1 cellular context compared by ENCODE assay signal in the genomic region with DNA sequence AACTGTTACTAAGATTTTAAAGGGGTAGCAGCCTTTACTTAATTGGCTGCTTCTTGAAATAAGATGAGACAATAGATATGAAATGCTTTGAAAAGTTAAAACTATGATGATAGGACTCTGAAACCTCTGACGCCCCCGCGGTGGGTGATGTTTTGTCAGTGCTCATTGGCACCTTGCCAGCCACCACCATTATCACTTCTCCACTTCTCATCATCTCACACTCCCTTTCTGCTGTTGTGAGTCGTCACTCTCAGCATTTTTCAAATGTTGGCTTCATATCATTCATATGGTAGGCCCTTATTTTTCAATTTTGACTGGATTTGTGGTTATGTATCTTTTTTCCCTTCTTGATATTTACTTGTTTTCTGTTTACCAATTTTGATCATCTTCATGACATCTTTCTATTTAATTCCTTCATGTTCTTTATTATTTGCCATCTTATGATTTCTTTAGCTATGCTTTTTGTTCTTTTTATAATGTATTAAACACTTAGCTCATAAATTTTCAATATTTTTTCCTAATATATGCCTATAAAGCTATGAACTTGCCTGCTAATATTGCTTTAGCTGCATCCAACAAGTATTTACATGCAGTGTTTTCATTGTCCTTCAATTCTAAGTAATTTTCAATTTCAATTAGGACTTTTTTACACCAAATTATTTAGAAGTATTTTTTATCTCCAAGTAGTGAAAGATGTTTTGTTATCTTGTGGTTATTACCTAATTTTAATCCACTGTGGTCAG.
TF ChIP-seq lines count a peak whose summit lies in the region.

No MANE protein-coding gene starts in this region.

TF ChIP-seq in K562, 482 proteins besides CTCF, POLR2A, EP300 and RAD21 (continued from another document):
- TF ChIP-seq CC2D1A (IDR thresholded peaks at IDR 0.05) = 0 out of 2 replicates have a peak, but pooled peaks have one; percentile 20
- no peak for TF ChIP-seq ZNF232 (CRISPR knock-in tag; IDR thresholded peaks at IDR 0.05)
- TF ChIP-seq ZBTB17 (CRISPR knock-in tag; IDR thresholded peaks at IDR 0.05) = no peak
- no peak for TF ChIP-seq ETS2 (tag; IDR thresholded peaks at IDR 0.05; ENCODE audit: borderline replicate concordance, poor library complexity, severe bottlenecking)
- no peak for TF ChIP-seq BRF1 (IDR thresholded peaks at IDR 0.05; ENCODE audit: borderline replicate concordance, extremely low read depth, insufficient read length)
- TF ChIP-seq ESRRA (IDR thresholded peaks at IDR 0.05; ENCODE audit: borderline replicate concordance, low read depth) = no peak
- TF ChIP-seq ZNF124 (CRISPR knock-in tag; IDR thresholded peaks at IDR 0.05) = no peak
- no peak for TF ChIP-seq HDAC3 (IDR thresholded peaks at IDR 0.05; ENCODE audit: borderline replicate concordance, partially characterized antibody)
- no peak for TF ChIP-seq PURB (CRISPR knock-in tag; IDR thresholded peaks at IDR 0.05; ENCODE audit: low read depth)
- TF ChIP-seq SMARCA4 (IDR thresholded peaks at IDR 0.05) = no peak
- no peak for TF ChIP-seq TCF7 (IDR thresholded peaks at IDR 0.05; ENCODE audit: borderline replicate concordance)
- peak; percentile 12; the same call in 1 of the 2 replicates for TF ChIP-seq VEZF1 (CRISPR knock-in tag; IDR thresholded peaks at IDR 0.05)
- peak; percentile 100 for TF ChIP-seq NFIC (IDR thresholded peaks at IDR 0.05)
- TF ChIP-seq ATF1 (CRISPR knock-in tag; IDR thresholded peaks at IDR 0.05) = no peak
- 0 out of 2 replicates have a peak, but pooled peaks have one; percentile 11 for TF ChIP-seq ATF1 (tag; IDR thresholded peaks at IDR 0.05)
- TF ChIP-seq ZBTB1 (CRISPR knock-in tag; IDR thresholded peaks at IDR 0.05; ENCODE audit: borderline replicate concordance, low read depth) = no peak
- no peak for TF ChIP-seq GMEB1 (CRISPR knock-in tag; IDR thresholded peaks at IDR 0.05)
- no peak for TF ChIP-seq RNF219 (CRISPR knock-in tag; IDR thresholded peaks at IDR 0.05)
- TF ChIP-seq NCOA2 (IDR thresholded peaks at IDR 0.05; ENCODE audit: partially characterized antibody in 2 of 2) = no peak
- TF ChIP-seq NFIX (CRISPR knock-in tag; IDR thresholded peaks at IDR 0.05; ENCODE audit: low read depth) = peak; percentile 91
- TF ChIP-seq SPI1 (IDR thresholded peaks at IDR 0.05; ENCODE audit: borderline replicate concordance, low read depth, low read length) = no peak
- no peak for TF ChIP-seq THAP7 (CRISPR knock-in tag; IDR thresholded peaks at IDR 0.05)
- peak; percentile 34; the same call in 1 of the 2 replicates for TF ChIP-seq DPF2 (IDR thresholded peaks at IDR 0.05)
- TF ChIP-seq TRIM24 (IDR thresholded peaks at IDR 0.05) = peak in 1 of 2 experiments; percentile 29; a peak in 1 of 4 replicates
- no peak for TF ChIP-seq RBM14 (IDR thresholded peaks at IDR 0.05; ENCODE audit: borderline replicate concordance, insufficient read depth, low read depth, low read length)
- TF ChIP-seq SMAD3 (CRISPR knock-in tag; conservative IDR thresholded peaks at IDR 0.05) = no peak
- TF ChIP-seq LCOR (CRISPR knock-in tag; IDR thresholded peaks at IDR 0.05) = no peak
- TF ChIP-seq, protein P1, sequence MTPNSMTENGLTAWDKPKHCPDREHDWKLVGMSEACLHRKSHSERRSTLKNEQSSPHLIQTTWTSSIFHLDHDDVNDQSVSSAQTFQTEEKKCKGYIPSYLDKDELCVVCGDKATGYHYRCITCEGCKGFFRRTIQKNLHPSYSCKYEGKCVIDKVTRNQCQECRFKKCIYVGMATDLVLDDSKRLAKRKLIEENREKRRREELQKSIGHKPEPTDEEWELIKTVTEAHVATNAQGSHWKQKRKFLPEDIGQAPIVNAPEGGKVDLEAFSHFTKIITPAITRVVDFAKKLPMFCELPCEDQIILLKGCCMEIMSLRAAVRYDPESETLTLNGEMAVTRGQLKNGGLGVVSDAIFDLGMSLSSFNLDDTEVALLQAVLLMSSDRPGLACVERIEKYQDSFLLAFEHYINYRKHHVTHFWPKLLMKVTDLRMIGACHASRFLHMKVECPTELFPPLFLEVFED (CRISPR knock-in tag; conservative IDR thresholded peaks at IDR 0.05) = no peak
- TF ChIP-seq, protein P2, sequence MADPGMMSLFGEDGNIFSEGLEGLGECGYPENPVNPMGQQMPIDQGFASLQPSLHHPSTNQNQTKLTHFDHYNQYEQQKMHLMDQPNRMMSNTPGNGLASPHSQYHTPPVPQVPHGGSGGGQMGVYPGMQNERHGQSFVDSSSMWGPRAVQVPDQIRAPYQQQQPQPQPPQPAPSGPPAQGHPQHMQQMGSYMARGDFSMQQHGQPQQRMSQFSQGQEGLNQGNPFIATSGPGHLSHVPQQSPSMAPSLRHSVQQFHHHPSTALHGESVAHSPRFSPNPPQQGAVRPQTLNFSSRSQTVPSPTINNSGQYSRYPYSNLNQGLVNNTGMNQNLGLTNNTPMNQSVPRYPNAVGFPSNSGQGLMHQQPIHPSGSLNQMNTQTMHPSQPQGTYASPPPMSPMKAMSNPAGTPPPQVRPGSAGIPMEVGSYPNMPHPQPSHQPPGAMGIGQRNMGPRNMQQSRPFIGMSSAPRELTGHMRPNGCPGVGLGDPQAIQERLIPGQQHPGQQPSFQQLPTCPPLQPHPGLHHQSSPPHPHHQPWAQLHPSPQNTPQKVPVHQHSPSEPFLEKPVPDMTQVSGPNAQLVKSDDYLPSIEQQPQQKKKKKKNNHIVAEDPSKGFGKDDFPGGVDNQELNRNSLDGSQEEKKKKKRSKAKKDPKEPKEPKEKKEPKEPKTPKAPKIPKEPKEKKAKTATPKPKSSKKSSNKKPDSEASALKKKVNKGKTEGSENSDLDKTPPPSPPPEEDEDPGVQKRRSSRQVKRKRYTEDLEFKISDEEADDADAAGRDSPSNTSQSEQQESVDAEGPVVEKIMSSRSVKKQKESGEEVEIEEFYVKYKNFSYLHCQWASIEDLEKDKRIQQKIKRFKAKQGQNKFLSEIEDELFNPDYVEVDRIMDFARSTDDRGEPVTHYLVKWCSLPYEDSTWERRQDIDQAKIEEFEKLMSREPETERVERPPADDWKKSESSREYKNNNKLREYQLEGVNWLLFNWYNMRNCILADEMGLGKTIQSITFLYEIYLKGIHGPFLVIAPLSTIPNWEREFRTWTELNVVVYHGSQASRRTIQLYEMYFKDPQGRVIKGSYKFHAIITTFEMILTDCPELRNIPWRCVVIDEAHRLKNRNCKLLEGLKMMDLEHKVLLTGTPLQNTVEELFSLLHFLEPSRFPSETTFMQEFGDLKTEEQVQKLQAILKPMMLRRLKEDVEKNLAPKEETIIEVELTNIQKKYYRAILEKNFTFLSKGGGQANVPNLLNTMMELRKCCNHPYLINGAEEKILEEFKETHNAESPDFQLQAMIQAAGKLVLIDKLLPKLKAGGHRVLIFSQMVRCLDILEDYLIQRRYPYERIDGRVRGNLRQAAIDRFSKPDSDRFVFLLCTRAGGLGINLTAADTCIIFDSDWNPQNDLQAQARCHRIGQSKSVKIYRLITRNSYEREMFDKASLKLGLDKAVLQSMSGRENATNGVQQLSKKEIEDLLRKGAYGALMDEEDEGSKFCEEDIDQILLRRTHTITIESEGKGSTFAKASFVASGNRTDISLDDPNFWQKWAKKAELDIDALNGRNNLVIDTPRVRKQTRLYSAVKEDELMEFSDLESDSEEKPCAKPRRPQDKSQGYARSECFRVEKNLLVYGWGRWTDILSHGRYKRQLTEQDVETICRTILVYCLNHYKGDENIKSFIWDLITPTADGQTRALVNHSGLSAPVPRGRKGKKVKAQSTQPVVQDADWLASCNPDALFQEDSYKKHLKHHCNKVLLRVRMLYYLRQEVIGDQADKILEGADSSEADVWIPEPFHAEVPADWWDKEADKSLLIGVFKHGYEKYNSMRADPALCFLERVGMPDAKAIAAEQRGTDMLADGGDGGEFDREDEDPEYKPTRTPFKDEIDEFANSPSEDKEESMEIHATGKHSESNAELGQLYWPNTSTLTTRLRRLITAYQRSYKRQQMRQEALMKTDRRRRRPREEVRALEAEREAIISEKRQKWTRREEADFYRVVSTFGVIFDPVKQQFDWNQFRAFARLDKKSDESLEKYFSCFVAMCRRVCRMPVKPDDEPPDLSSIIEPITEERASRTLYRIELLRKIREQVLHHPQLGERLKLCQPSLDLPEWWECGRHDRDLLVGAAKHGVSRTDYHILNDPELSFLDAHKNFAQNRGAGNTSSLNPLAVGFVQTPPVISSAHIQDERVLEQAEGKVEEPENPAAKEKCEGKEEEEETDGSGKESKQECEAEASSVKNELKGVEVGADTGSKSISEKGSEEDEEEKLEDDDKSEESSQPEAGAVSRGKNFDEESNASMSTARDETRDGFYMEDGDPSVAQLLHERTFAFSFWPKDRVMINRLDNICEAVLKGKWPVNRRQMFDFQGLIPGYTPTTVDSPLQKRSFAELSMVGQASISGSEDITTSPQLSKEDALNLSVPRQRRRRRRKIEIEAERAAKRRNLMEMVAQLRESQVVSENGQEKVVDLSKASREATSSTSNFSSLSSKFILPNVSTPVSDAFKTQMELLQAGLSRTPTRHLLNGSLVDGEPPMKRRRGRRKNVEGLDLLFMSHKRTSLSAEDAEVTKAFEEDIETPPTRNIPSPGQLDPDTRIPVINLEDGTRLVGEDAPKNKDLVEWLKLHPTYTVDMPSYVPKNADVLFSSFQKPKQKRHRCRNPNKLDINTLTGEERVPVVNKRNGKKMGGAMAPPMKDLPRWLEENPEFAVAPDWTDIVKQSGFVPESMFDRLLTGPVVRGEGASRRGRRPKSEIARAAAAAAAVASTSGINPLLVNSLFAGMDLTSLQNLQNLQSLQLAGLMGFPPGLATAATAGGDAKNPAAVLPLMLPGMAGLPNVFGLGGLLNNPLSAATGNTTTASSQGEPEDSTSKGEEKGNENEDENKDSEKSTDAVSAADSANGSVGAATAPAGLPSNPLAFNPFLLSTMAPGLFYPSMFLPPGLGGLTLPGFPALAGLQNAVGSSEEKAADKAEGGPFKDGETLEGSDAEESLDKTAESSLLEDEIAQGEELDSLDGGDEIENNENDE (IDR thresholded peaks at IDR 0.05; ENCODE audit: low read depth, low read length) = no peak
